Comparison of ENCODE assay signal across 1 cellular context in genomic region chr5:55226027-55226933, GRCh38.
TF ChIP-seq lines count a peak whose summit lies in the region.

No MANE protein-coding gene starts in this region.

TF ChIP-seq in HepG2, 621 proteins besides CTCF, POLR2A, EP300 and RAD21 (continued from another document and continues in another):
- TF ChIP-seq CEBPZ (IDR thresholded peaks at IDR 0.05; ENCODE audit: low read length), result no peak
- no peak for TF ChIP-seq ARID5B (CRISPR knock-in tag; IDR thresholded peaks at IDR 0.05)
- no peak for TF ChIP-seq MIXL1 (CRISPR knock-in tag; IDR thresholded peaks at IDR 0.05)
- no peak for TF ChIP-seq SIN3B (IDR thresholded peaks at IDR 0.05; ENCODE audit: low read length)
- no peak for TF ChIP-seq JUND (CRISPR knock-in tag; IDR thresholded peaks at IDR 0.05)
- no peak for TF ChIP-seq ELK4 (CRISPR knock-in tag; IDR thresholded peaks at IDR 0.05; ENCODE audit: borderline replicate concordance)
- no peak for TF ChIP-seq ZNF552 (CRISPR knock-in tag; IDR thresholded peaks at IDR 0.05; ENCODE audit: borderline replicate concordance)
- no peak for TF ChIP-seq TEF (CRISPR knock-in tag; IDR thresholded peaks at IDR 0.05)
- TF ChIP-seq ZNF746 (CRISPR knock-in tag; IDR thresholded peaks at IDR 0.05), result no peak; the same call in 1 of the 2 replicates
- no peak for TF ChIP-seq ZNF652 (CRISPR knock-in tag; IDR thresholded peaks at IDR 0.05; ENCODE audit: borderline replicate concordance, low read depth)
- TF ChIP-seq KDM2A (CRISPR knock-in tag; IDR thresholded peaks at IDR 0.05; ENCODE audit: borderline replicate concordance, low read depth), result peak; percentile 37; the same call in 1 of the 2 replicates
- no peak for TF ChIP-seq MNT (IDR thresholded peaks at IDR 0.05)
- no peak for TF ChIP-seq TOPORS (CRISPR knock-in tag; IDR thresholded peaks at IDR 0.05)
- TF ChIP-seq ADNP (CRISPR knock-in tag; IDR thresholded peaks at IDR 0.05), result peak; percentile 62; the same call in 1 of the 2 replicates
- peak; percentile 63; the same call in 1 of the 2 replicates for TF ChIP-seq ZNF564 (CRISPR knock-in tag; IDR thresholded peaks at IDR 0.05)
- TF ChIP-seq ZNF562 (CRISPR knock-in tag; IDR thresholded peaks at IDR 0.05; ENCODE audit: borderline replicate concordance), result no peak
- TF ChIP-seq ZNF280B (CRISPR knock-in tag; IDR thresholded peaks at IDR 0.05; ENCODE audit: borderline replicate concordance), result no peak
- no peak for TF ChIP-seq ATF7 (IDR thresholded peaks at IDR 0.05)
- no peak for TF ChIP-seq ATF7 (CRISPR knock-in tag; IDR thresholded peaks at IDR 0.05)
- TF ChIP-seq SP140L (CRISPR knock-in tag; IDR thresholded peaks at IDR 0.05; ENCODE audit: borderline replicate concordance), result no peak
- TF ChIP-seq ZNF280D (CRISPR knock-in tag; IDR thresholded peaks at IDR 0.05), result no peak
- TF ChIP-seq ZNF83 (CRISPR knock-in tag; IDR thresholded peaks at IDR 0.05; ENCODE audit: borderline replicate concordance), result no peak
- TF ChIP-seq PRDM4 (CRISPR knock-in tag; IDR thresholded peaks at IDR 0.05; ENCODE audit: borderline replicate concordance), result no peak
- 0 out of 2 replicates have a peak, but pooled peaks have one; percentile 34 for TF ChIP-seq GMEB1 (CRISPR knock-in tag; IDR thresholded peaks at IDR 0.05; ENCODE audit: borderline replicate concordance)
- TF ChIP-seq RFX5 (IDR thresholded peaks at IDR 0.05; ENCODE audit: low read depth, low read length), result no peak
- no peak for TF ChIP-seq DNMT3B (CRISPR knock-in tag; conservative IDR thresholded peaks at IDR 0.05)
- no peak for TF ChIP-seq AFF4 (CRISPR knock-in tag; IDR thresholded peaks at IDR 0.05)
- no peak for TF ChIP-seq ETV5 (CRISPR knock-in tag; IDR thresholded peaks at IDR 0.05; ENCODE audit: borderline replicate concordance)
- no peak for TF ChIP-seq LCORL (IDR thresholded peaks at IDR 0.05)
- peak; percentile 40; the same call in 1 of the 2 replicates for TF ChIP-seq LCORL (CRISPR knock-in tag; IDR thresholded peaks at IDR 0.05)
